In genomic region chr17:46086821-46087220, GRCh38 we compare ENCODE assay signal across 28 cellular contexts.
"Had no signal": no experiment of that assay in that cellular context is flagged by ENCODE, and none has a peak within 500 bp of the region (broad histone marks: within the 10 kb centered on the region; RNA-seq: fewer than 3 reads in every experiment).

No MANE protein-coding gene starts in this region.

- H3K27ac ChIP-seq: coronary artery, esophagus squamous epithelium, left ventricle myocardium inferior, neural progenitor cell, prostate gland, right atrium auricular region, suprapubic skin, vagina had no signal

- H3K27me3 Mint-ChIP-seq: memory B cell; stimulated activated naive CD8-positive, alpha-beta T cell treated with anti-CD3 and anti-CD28 coated beads, Interleukin-15, amount 100 ng/mL, for 72 hours had no signal

- H3K4me3 ChIP-seq: coronary artery, esophagus squamous epithelium, left ventricle myocardium inferior, lung, neural progenitor cell, prostate gland, right atrium auricular region, smooth muscle cell, suprapubic skin, vagina had no signal

- H3K4me3 Mint-ChIP-seq: immature natural killer cell; memory B cell; nephron; neural progenitor cell; stimulated activated naive CD8-positive, alpha-beta T cell treated with anti-CD3 and anti-CD28 coated beads, Interleukin-15, amount 100 ng/mL, for 72 hours had no signal

- H3K36me3 ChIP-seq: prostate gland, right atrium auricular region had no signal

- ATAC-seq: left colon; sciatic nerve; stimulated activated naive CD8-positive, alpha-beta T cell treated with anti-CD3 and anti-CD28 coated beads, Interleukin-15, amount 100 ng/mL, for 72 hours had no signal

- H3K4me1 ChIP-seq: prostate gland had no signal

- H3K27me3 ChIP-seq: esophagus squamous epithelium, neural progenitor cell, right atrium auricular region, suprapubic skin, vagina had no signal

- H3K9me3 Mint-ChIP-seq: immature natural killer cell; memory B cell; nephron; neural progenitor cell; stimulated activated naive CD8-positive, alpha-beta T cell treated with anti-CD3 and anti-CD28 coated beads, Interleukin-15, amount 100 ng/mL, for 72 hours had no signal

- H3K9me3 ChIP-seq: esophagus squamous epithelium, left ventricle myocardium inferior, prostate gland, right atrium auricular region, suprapubic skin, vagina had no signal

- DNase-seq: dermis blood vessel endothelial cell; effector memory CD4-positive, alpha-beta T cell; erythroblast; esophagus squamous epithelium; foreskin melanocyte; hypothalamus; immature natural killer cell; islet precursor cell; kidney glomerular epithelial cell; left colon; left ventricle myocardium inferior; stimulated activated CD4-positive, alpha-beta T cell treated with anti-CD3 and anti-CD28 coated beads, Interleukin-12 subunit alpha, Interleukin-12 subunit beta, amount 100 ng/mL, for 4 hours; stimulated activated CD4-positive, alpha-beta T cell treated with anti-CD3 and anti-CD28 coated beads, Interleukin-1b, Interleukin-23, amount 100 ng/mL, for 48 hours; stimulated activated CD4-positive, alpha-beta T cell treated with anti-CD3 and anti-CD28 coated beads, Interleukin-4, amount 100 ng/mL, for 1 hour; stimulated activated CD8-positive, alpha-beta memory T cell treated with anti-CD3 and anti-CD28 coated beads, Interleukin-4, amount 100 ng/mL, for 48 hours; stimulated activated naive CD8-positive, alpha-beta T cell treated with anti-CD3 and anti-CD28 coated beads, Interleukin-15, amount 100 ng/mL, for 72 hours; trophoblast cell had no signal

- H3K27ac Mint-ChIP-seq: memory B cell, nephron, neural progenitor cell had no signal
